In genomic region chr5:126384985-126385384, GRCh38 we compare ENCODE assay signal across 11 cellular contexts. TPM values are rescaled to one million over a fixed set of nuclear protein-coding genes. Genes with fewer than 3 reads are reported as not detected.
DNase-seq lines count a peak whose midpoint lies in the region; ATAC-seq and TF ChIP-seq lines count a peak whose summit lies in the region.
"Had no signal": no experiment of that assay in that cellular context is flagged by ENCODE, and none has a peak within 500 bp of the region (broad histone marks: within the 10 kb centered on the region; RNA-seq: fewer than 3 reads in every experiment).

No MANE protein-coding gene starts in this region.

- no peaks in the 10 kb centered on the region for H3K27me3 ChIP-seq in endocrine pancreas (ENCODE audit: control insufficient read depth, insufficient read depth, low read length)

- H3K27me3 Mint-ChIP-seq in nephron (ENCODE audit: low read depth), result no peaks in the 10 kb centered on the region
- peaks cover 0 to 8% (median 3%) of the 10 kb centered on the region in 5 donors for H3K27me3 Mint-ChIP-seq in naive thymus-derived CD8-positive, alpha-beta T cell
- H3K27me3 Mint-ChIP-seq: stimulated activated naive CD8-positive, alpha-beta T cell treated with anti-CD3 and anti-CD28 coated beads, Interleukin-15, Interleukin-2, amounts not matched to agents 100 ng/mL and 50 ng/mL, for 24 hours had no signal

- H3K4me3 ChIP-seq in endocrine pancreas (ENCODE audit: control insufficient read depth, insufficient read depth, low read length) (peak overlapping the region; percentile 19), mucosa of descending colon (no peak overlapping the region)

- peak overlapping the region in 1 of 3 experiments; percentile 49 for H3K4me3 Mint-ChIP-seq in nephron
- no peak overlapping the region for H3K4me3 Mint-ChIP-seq in naive thymus-derived CD8-positive, alpha-beta T cell
- H3K4me3 Mint-ChIP-seq: CD14-positive monocyte; dendritic cell treated with granulocyte-macrophage colony-stimulating factor and Interleukin-4, amounts not matched to agents 40 ng/mL and 50 ng/mL, for 4 days; stimulated activated naive CD8-positive, alpha-beta T cell treated with anti-CD3 and anti-CD28 coated beads, Interleukin-15, Interleukin-2, amounts not matched to agents 100 ng/mL and 50 ng/mL, for 24 hours had no signal

- peak overlapping the region in 2 of 3 experiments; percentile 68 to 89 for H3K27ac Mint-ChIP-seq in nephron
- peak overlapping the region in 1 of 10 donors; percentile 36 for H3K27ac Mint-ChIP-seq in naive thymus-derived CD8-positive, alpha-beta T cell
- H3K27ac Mint-ChIP-seq: CD14-positive monocyte; dendritic cell treated with granulocyte-macrophage colony-stimulating factor and Interleukin-4, amounts not matched to agents 40 ng/mL and 50 ng/mL, for 4 days; stimulated activated naive CD8-positive, alpha-beta T cell treated with anti-CD3 and anti-CD28 coated beads, Interleukin-15, Interleukin-2, amounts not matched to agents 100 ng/mL and 50 ng/mL, for 24 hours had no signal

- ATAC-seq in HG03442 (IDR thresholded peaks at IDR 0.05; ENCODE audit: unreplicated experiment) (no peak), mucosa of descending colon (no peak), GM21619 (IDR thresholded peaks at IDR 0.05; ENCODE audit: unreplicated experiment) (no peak)
- no peak for ATAC-seq in naive thymus-derived CD8-positive, alpha-beta T cell

- peaks cover under 1% of the 10 kb centered on the region for H3K9me3 ChIP-seq in endocrine pancreas (ENCODE audit: control insufficient read depth, low read length)
- H3K9me3 ChIP-seq in mucosa of descending colon, result no peaks in the 10 kb centered on the region

- no peaks in the 10 kb centered on the region for H3K36me3 ChIP-seq in endocrine pancreas (ENCODE audit: control insufficient read depth, insufficient read depth, low read length)
- no peaks in the 10 kb centered on the region for H3K36me3 ChIP-seq in mucosa of descending colon (ENCODE audit: low read depth)

- intact Hi-C loops in mucosa of descending colon (cut with DNase I, micrococcal nuclease), result no loop called here

- H3K4me1 Mint-ChIP-seq in nephron, result peaks cover 25% of the 10 kb centered on the region
- H3K4me1 Mint-ChIP-seq in naive thymus-derived CD8-positive, alpha-beta T cell, result no peaks in the 10 kb centered on the region
- H3K4me1 Mint-ChIP-seq: CD14-positive monocyte had no signal

- POLR2A ChIA-PET in naive thymus-derived CD8-positive, alpha-beta T cell (lab: Charles Lee), result no interaction called here

- H3K4me1 ChIP-seq in endocrine pancreas (ENCODE audit: control insufficient read depth, insufficient read depth, low read length) (peaks cover 27% of the 10 kb centered on the region), mucosa of descending colon (ENCODE audit: low read depth) (peaks cover 28% of the 10 kb centered on the region)

- DNase-seq in AG09319 (ENCODE audit: extremely low read depth, low read depth) (peak; percentile 30), NCI-H2081 treated with DMSO at 0.1 percent for 48 hours (lab: John Stamatoyannopoulos, UW) (peak; percentile 63), mucosa of descending colon (no peak)
- DNase-seq in naive thymus-derived CD8-positive, alpha-beta T cell, result no peak

- TF ChIP-seq CTCF in AG09319 (IDR thresholded peaks at IDR 0.05; ENCODE audit: low read depth, low read length) (no peak), nephron (IDR thresholded peaks at IDR 0.05; ENCODE audit: unreplicated experiment in 3 of 3) (no peak), mucosa of descending colon (IDR thresholded peaks at IDR 0.05) (no peak)

- peaks cover 22% of the 10 kb centered on the region for H3K9me3 Mint-ChIP-seq in nephron
- peaks cover 1 to 15% (median 6%) of the 10 kb centered on the region in 9 donors for H3K9me3 Mint-ChIP-seq in naive thymus-derived CD8-positive, alpha-beta T cell
- H3K9me3 Mint-ChIP-seq: dendritic cell treated with granulocyte-macrophage colony-stimulating factor and Interleukin-4, amounts not matched to agents 40 ng/mL and 50 ng/mL, for 4 days; stimulated activated naive CD8-positive, alpha-beta T cell treated with anti-CD3 and anti-CD28 coated beads, Interleukin-15, Interleukin-2, amounts not matched to agents 100 ng/mL and 50 ng/mL, for 24 hours had no signal

- no peak overlapping the region for H3K9ac ChIP-seq in endocrine pancreas (ENCODE audit: control insufficient read depth, insufficient read depth, low read length)

- peaks cover 11% of the 10 kb centered on the region for H3K36me3 Mint-ChIP-seq in nephron (ENCODE audit: low read depth)
- peaks cover 0 to 10% (median 9%) of the 10 kb centered on the region in 3 donors for H3K36me3 Mint-ChIP-seq in naive thymus-derived CD8-positive, alpha-beta T cell
- H3K36me3 Mint-ChIP-seq: CD14-positive monocyte had no signal

RNA-seq across cellular contexts. Expression of gene GRAMD2B, which starts 38.2 kb away (rescaled TPM):
- 1 to 10 TPM; 5.0 to 6.6 TPM for total RNA-seq in naive thymus-derived CD8-positive, alpha-beta T cell
- 1 to 10 TPM; 5.3 to 7.1 (median 6.0) TPM for polyA plus RNA-seq in naive thymus-derived CD8-positive, alpha-beta T cell
- 10 to 100 TPM; 44.8 to 83.3 (median 55.6) TPM for total RNA-seq in mucosa of descending colon

Comparison
In these comparisons a context has a peak if more than half of its experiments do, and no peak if none do; other contexts are left out.
1. DNase-seq: peak in AG09319 (single experiment) and NCI-H2081 treated with DMSO at 0.1 percent for 48 hours (single experiment); none in naive thymus-derived CD8-positive, alpha-beta T cell (0 of 10) and mucosa of descending colon (0 of 3).
2. RNA of gene GRAMD2B, which starts 38.2 kb away (total RNA-seq): 44.8 to 83.3 TPM in mucosa of descending colon; 5.0 to 6.6 TPM in naive thymus-derived CD8-positive, alpha-beta T cell; every median in the first group is over 4 times any median in the second.